9 cellular contexts compared by ENCODE assay signal in the genomic region with DNA sequence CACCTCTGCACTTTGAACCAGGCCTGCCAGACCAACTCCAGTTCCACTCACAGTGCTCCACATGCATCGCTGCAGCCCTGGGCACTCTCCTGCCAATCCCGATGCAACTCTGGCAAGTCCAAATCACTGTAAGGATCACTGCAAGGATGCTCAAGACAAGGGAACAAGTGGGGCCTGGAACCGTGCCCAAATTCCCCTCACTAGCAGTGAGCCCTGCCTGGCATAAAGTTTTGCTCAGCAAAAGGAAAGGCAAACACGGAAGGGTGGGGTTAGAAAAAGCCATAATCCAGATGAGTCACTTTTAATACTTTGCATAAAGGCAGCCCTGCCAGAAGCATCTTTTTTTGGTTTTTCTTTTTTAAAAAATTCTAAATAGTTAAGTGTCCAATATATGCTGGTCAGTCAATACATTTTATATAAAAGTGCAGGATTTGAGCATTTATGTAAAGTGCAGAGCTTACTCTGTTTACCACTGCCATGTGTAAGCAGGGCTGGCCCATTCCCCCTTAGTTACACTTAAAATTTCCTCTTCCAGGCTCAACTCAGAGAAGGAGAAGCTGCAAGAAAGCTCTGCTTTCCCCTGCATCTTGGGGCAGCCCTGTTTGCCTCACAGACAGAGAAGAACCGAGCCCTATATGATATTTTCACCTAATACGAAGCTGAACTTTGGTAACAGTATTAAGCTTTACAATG.
A peak's percentile ranks its signal among the peaks of the same experiment; 100 is the strongest.
DNase-seq lines count a peak whose midpoint lies in the region; ATAC-seq and TF ChIP-seq lines count a peak whose summit lies in the region.
"Had no signal": no experiment of that assay in that cellular context is flagged by ENCODE, and none has a peak within 500 bp of the region (broad histone marks: within the 10 kb centered on the region; RNA-seq: fewer than 3 reads in every experiment).

No MANE protein-coding gene starts in this region.

- TF ChIP-seq CTCF in GM13976 (IDR thresholded peaks at IDR 0.05; ENCODE audit: borderline replicate concordance, control extremely low read depth, extremely low read depth, insufficient read depth, missing control alignments) = no peak

- peak overlapping the region; percentile 10 for H2AK5ac ChIP-seq in neuronal stem cell (ENCODE audit: low read depth, low read length)

- peak; percentile 72 for ATAC-seq in effector memory CD8-positive, alpha-beta T cell (replicated peaks)
- ATAC-seq in GM19324 (IDR thresholded peaks at IDR 0.05; ENCODE audit: low FRiP score, unreplicated experiment) = no peak
- ATAC-seq in GM18868 (IDR thresholded peaks at IDR 0.05; ENCODE audit: unreplicated experiment) = no peak

- no peak overlapping the region for H4K91ac ChIP-seq in neuronal stem cell (ENCODE audit: low read depth, low read length, poor library complexity)

- no peak overlapping the region for H2BK12ac ChIP-seq in neuronal stem cell (ENCODE audit: low read length)

- H3K27me3 Mint-ChIP-seq in effector memory CD8-positive, alpha-beta T cell = no peaks in the 10 kb centered on the region

- peak overlapping the region; percentile 41 for H2BK15ac ChIP-seq in neuronal stem cell (ENCODE audit: low read length)

- H3K4me3 ChIP-seq in neuronal stem cell (ENCODE audit: low read length in 2 of 2) = no peak overlapping the region

- H2BK120ac ChIP-seq in neuronal stem cell (ENCODE audit: low read depth, low read length) = no peak overlapping the region

- peak overlapping the region; percentile 39 for H2AFZ ChIP-seq in neuronal stem cell (ENCODE audit: low read length)

- no peak overlapping the region for H3K4ac ChIP-seq in neuronal stem cell (ENCODE audit: low read length)

- H3K27ac Mint-ChIP-seq in effector memory CD8-positive, alpha-beta T cell = peak overlapping the region; percentile 72 to 82

- no peak overlapping the region for H4K8ac ChIP-seq in neuronal stem cell (ENCODE audit: low read depth, low read length)

- H3K79me1 ChIP-seq in neuronal stem cell (ENCODE audit: low read depth, low read length) = no peaks in the 10 kb centered on the region

- in situ Hi-C loops in GM13976 (cut with MboI; ENCODE audit: low sequenced_read_pairs, unreplicated experiment) = no loop called here

- peaks cover 16 to 18% of the 10 kb centered on the region in 2 donors for H3K4me1 Mint-ChIP-seq in effector memory CD8-positive, alpha-beta T cell (ENCODE audit: low read depth in 2 of 2)

- DNase-seq in Daoy (ENCODE audit: low read depth) = peak; percentile 86
- DNase-seq in NCI-H69 (lab: John Stamatoyannopoulos, UW) = peak; percentile 77
- no peak for DNase-seq in effector memory CD8-positive, alpha-beta T cell
- DNase-seq in neuronal stem cell (ENCODE audit: low spot score) = no peak
- no peak for DNase-seq in stimulated activated CD4-positive, alpha-beta T cell treated with anti-CD3 and anti-CD28 coated beads, Interleukin-4, amount 100 ng/mL, for 4 hours
- DNase-seq in GM13976 (ENCODE audit: low spot score) = no peak
- DNase-seq: NCI-H2171 treated with DMSO at 0.1 percent for 48 hours had no signal

- H3K4me1 ChIP-seq in neuronal stem cell (ENCODE audit: control insufficient read depth in 2 of 2, insufficient read depth in 1 of 2, low read depth in 1 of 2, low read length in 2 of 2) = peaks cover 2 to 12% of the 10 kb centered on the region in 2 donors

- no CpG with 5 or more reads among the region's 6 CpGs for WGBS in neuronal stem cell (ENCODE audit: extremely low coverage in 2 of 2, insufficient read length in 2 of 2, insufficient replicate concordance in 1 of 2), 2 donors

- H3K18ac ChIP-seq in neuronal stem cell (ENCODE audit: low read length) = peak overlapping the region; percentile 44

- no peaks in the 10 kb centered on the region for H3K9me3 Mint-ChIP-seq in effector memory CD8-positive, alpha-beta T cell

- H3K14ac ChIP-seq in neuronal stem cell (ENCODE audit: low read length) = no peak overlapping the region

- H3K23ac ChIP-seq in neuronal stem cell (ENCODE audit: low read depth, low read length, poor library complexity) = peak overlapping the region; percentile 14

- no peak overlapping the region for H3K4me2 ChIP-seq in neuronal stem cell (ENCODE audit: insufficient read depth, low read length, poor library complexity, severe bottlenecking)

- peak overlapping the region; percentile 57 to 78 for H3K4me3 Mint-ChIP-seq in effector memory CD8-positive, alpha-beta T cell

- no peaks in the 10 kb centered on the region for H3K36me3 ChIP-seq in neuronal stem cell (replicated peaks in 1 of 2; ENCODE audit: control insufficient read depth in 2 of 2, insufficient read depth in 2 of 2, low read length in 2 of 2)

- H3K9me3 ChIP-seq in neuronal stem cell (replicated peaks in 1 of 2; ENCODE audit: control insufficient read depth in 2 of 2, insufficient read depth in 1 of 2, low read depth in 1 of 2, low read length in 2 of 2) = peaks cover 0 to 2% of the 10 kb centered on the region in 2 donors

- H3K27me3 ChIP-seq in neuronal stem cell (ENCODE audit: control insufficient read depth in 3 of 3, insufficient read depth in 3 of 3, low read depth in 1 of 3, low read length in 3 of 3) = no peaks in the 10 kb centered on the region

- H3K36me3 Mint-ChIP-seq in effector memory CD8-positive, alpha-beta T cell (ENCODE audit: insufficient read depth) = no peaks in the 10 kb centered on the region

- no peak overlapping the region for H3K9ac ChIP-seq in neuronal stem cell (ENCODE audit: low read depth, low read length, poor library complexity)

- H2BK5ac ChIP-seq in neuronal stem cell (ENCODE audit: low read length) = no peak overlapping the region

- no peak overlapping the region for H3K27ac ChIP-seq in neuronal stem cell (replicated peaks; ENCODE audit: low read length)

Comparison
In these comparisons a context has a peak if more than half of its experiments do, and no peak if none do; other contexts are left out.
1. DNase-seq: peak in Daoy (single experiment) and NCI-H69 (single experiment); none in effector memory CD8-positive, alpha-beta T cell (0 of 3), neuronal stem cell (single experiment), stimulated activated CD4-positive, alpha-beta T cell treated with anti-CD3 and anti-CD28 coated beads, Interleukin-4, amount 100 ng/mL, for 4 hours (0 of 2) and GM13976 (single experiment).